1 cellular context compared by ENCODE assay signal in the genomic region with DNA sequence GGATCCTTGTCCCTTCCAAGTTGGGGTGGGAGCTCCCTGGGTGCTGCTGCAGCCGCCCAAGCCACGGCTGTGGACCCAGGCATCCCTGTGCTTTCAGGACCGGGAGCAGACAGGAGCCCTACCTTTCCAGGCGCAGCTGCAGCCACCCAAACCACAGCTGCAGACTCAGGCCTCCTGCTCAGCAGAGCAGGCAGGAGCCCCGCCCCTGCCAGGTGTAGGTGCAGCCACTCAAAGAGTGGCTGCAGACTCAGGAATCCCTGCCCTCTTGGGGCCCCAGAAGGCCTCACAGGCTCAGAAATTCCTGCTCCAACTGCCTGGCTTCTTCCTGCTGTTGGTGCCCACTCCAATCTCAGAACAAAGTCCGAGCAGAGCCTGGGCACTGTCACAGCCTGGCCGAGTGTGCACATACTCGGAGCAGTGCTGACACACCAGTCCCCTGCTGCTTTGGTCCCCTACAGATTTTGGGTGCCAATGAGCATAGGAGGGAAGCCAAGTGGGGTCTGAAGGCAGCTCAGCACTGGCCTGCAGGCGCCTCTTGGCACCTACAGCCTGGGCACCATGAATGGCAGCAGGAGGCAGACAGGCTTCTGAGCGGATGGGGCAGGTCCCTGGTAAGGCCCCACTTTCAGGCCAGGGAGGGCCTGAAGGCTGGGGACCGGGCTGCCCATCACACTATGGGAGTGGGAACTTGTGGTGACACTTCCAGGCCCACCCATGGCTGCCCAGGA.
TF ChIP-seq lines count a peak whose summit lies in the region.

No MANE protein-coding gene starts in this region.

TF ChIP-seq in HepG2, 621 proteins besides CTCF, POLR2A, EP300 and RAD21:
- TF ChIP-seq NKX3-1 (CRISPR knock-in tag; IDR thresholded peaks at IDR 0.05) (no peak), SAP130 (CRISPR knock-in tag; IDR thresholded peaks at IDR 0.05; ENCODE audit: low read depth) (peak; percentile 32), ARID5B (CRISPR knock-in tag; IDR thresholded peaks at IDR 0.05) (0 out of 2 replicates have a peak, but pooled peaks have one; percentile 7), ZNF207 (IDR thresholded peaks at IDR 0.05; ENCODE audit: borderline replicate concordance) (no peak), ZNF567 (CRISPR knock-in tag; IDR thresholded peaks at IDR 0.05; ENCODE audit: borderline replicate concordance) (0 out of 2 replicates have a peak, but pooled peaks have one; percentile 58), ZNF501 (CRISPR knock-in tag; IDR thresholded peaks at IDR 0.05) (0 out of 2 replicates have a peak, but pooled peaks have one; percentile 6), ZNF574 (CRISPR knock-in tag; IDR thresholded peaks at IDR 0.05) (0 out of 2 replicates have a peak, but pooled peaks have one; percentile 24), MIER2 (CRISPR knock-in tag; IDR thresholded peaks at IDR 0.05) (no peak), ZC3H13 (CRISPR knock-in tag; IDR thresholded peaks at IDR 0.05) (no peak), TOPORS (CRISPR knock-in tag; IDR thresholded peaks at IDR 0.05) (0 out of 2 replicates have a peak, but pooled peaks have one; percentile 12), LRRFIP1 (CRISPR knock-in tag; conservative IDR thresholded peaks at IDR 0.05) (no peak), ZNF136 (CRISPR knock-in tag; IDR thresholded peaks at IDR 0.05; ENCODE audit: low read depth) (no peak), PHF21A (CRISPR knock-in tag; IDR thresholded peaks at IDR 0.05) (0 out of 2 replicates have a peak, but pooled peaks have one; percentile 18), PBX3 (CRISPR knock-in tag; IDR thresholded peaks at IDR 0.05; ENCODE audit: borderline replicate concordance) (no peak), HIVEP1 (CRISPR knock-in tag; IDR thresholded peaks at IDR 0.05) (no peak), ZNF30 (CRISPR knock-in tag; IDR thresholded peaks at IDR 0.05) (no peak), TEAD3 (CRISPR knock-in tag; optimal IDR thresholded peaks at IDR 0.05; ENCODE audit: borderline replicate concordance) (peak; percentile 51), ZNF687 (CRISPR knock-in tag; IDR thresholded peaks at IDR 0.05) (peak; percentile 61), THAP11 (CRISPR knock-in tag; IDR thresholded peaks at IDR 0.05) (0 out of 2 replicates have a peak, but pooled peaks have one; percentile 13), ZNF598 (CRISPR knock-in tag; IDR thresholded peaks at IDR 0.05; ENCODE audit: borderline replicate concordance) (no peak), ZEB1 (IDR thresholded peaks at IDR 0.05; ENCODE audit: insufficient replicate concordance, low read depth) (peak; percentile 77), KDM3A (CRISPR knock-in tag; IDR thresholded peaks at IDR 0.05; ENCODE audit: low read depth) (peak; percentile 19; the same call in 1 of the 2 replicates), PTBP1 (IDR thresholded peaks at IDR 0.05; ENCODE audit: low read depth, low read length, poor library complexity, severe bottlenecking) (peak; percentile 46), HNRNPL (IDR thresholded peaks at IDR 0.05; ENCODE audit: low read depth, low read length) (peak; percentile 84), HNF4G (IDR thresholded peaks at IDR 0.05; ENCODE audit: borderline replicate concordance, low read depth, low read length) (no peak), HNF4G (CRISPR knock-in tag; IDR thresholded peaks at IDR 0.05; ENCODE audit: borderline replicate concordance, low read depth) (peak; percentile 44; the same call in 1 of the 2 replicates), HNRNPLL (IDR thresholded peaks at IDR 0.05; ENCODE audit: low read depth, low read length, poor library complexity, severe bottlenecking) (peak; percentile 29)
- TF ChIP-seq, protein P1, sequence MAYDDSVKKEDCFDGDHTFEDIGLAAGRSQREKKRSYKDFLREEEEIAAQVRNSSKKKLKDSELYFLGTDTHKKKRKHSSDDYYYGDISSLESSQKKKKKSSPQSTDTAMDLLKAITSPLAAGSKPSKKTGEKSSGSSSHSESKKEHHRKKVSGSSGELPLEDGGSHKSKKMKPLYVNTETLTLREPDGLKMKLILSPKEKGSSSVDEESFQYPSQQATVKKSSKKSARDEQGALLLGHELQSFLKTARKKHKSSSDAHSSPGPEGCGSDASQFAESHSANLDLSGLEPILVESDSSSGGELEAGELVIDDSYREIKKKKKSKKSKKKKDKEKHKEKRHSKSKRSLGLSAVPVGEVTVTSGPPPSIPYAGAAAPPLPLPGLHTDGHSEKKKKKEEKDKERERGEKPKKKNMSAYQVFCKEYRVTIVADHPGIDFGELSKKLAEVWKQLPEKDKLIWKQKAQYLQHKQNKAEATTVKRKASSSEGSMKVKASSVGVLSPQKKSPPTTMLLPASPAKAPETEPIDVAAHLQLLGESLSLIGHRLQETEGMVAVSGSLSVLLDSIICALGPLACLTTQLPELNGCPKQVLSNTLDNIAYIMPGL (CRISPR knock-in tag; IDR thresholded peaks at IDR 0.05; ENCODE audit: borderline replicate concordance in 1 of 2, low read depth in 1 of 2) = 0 out of 4 replicates have a peak, but pooled peaks of 1 of the 2 experiments have one; percentile 17
- TF ChIP-seq, protein P2, sequence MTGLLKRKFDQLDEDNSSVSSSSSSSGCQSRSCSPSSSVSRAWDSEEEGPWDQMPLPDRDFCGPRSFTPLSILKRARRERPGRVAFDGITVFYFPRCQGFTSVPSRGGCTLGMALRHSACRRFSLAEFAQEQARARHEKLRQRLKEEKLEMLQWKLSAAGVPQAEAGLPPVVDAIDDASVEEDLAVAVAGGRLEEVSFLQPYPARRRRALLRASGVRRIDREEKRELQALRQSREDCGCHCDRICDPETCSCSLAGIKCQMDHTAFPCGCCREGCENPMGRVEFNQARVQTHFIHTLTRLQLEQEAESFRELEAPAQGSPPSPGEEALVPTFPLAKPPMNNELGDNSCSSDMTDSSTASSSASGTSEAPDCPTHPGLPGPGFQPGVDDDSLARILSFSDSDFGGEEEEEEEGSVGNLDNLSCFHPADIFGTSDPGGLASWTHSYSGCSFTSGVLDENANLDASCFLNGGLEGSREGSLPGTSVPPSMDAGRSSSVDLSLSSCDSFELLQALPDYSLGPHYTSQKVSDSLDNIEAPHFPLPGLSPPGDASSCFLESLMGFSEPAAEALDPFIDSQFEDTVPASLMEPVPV (CRISPR knock-in tag; IDR thresholded peaks at IDR 0.05) = no peak
